15 cellular contexts compared by ENCODE assay signal in genomic region chr16:24776486-24777220, GRCh38. TPM values are rescaled to one million over a fixed set of nuclear protein-coding genes. Genes with fewer than 3 reads are reported as not detected.
DNase-seq lines count a peak whose midpoint lies in the region; ATAC-seq and TF ChIP-seq lines count a peak whose summit lies in the region.
"Had no signal": no experiment of that assay in that cellular context is flagged by ENCODE, and none has a peak within 500 bp of the region (broad histone marks: within the 10 kb centered on the region; RNA-seq: fewer than 3 reads in every experiment).

No MANE protein-coding gene starts in this region.

- H3K27me3 ChIP-seq in IMR-90 (ENCODE audit: control insufficient read depth, insufficient read depth, low read length) (no peaks in the 10 kb centered on the region), heart left ventricle (no peaks in the 10 kb centered on the region)
- H3K27me3 ChIP-seq: hepatocyte had no signal

- H3K27ac ChIP-seq in IMR-90 (ENCODE audit: insufficient read depth, low read length), result peak overlapping the region; percentile 22; the same call in 1 of the 2 replicates
- peak overlapping the region in 11 of 12 donors; percentile 28 to 75 (median 62) for H3K27ac ChIP-seq in heart left ventricle
- H3K27ac ChIP-seq: hepatocyte had no signal

- no peak overlapping the region for H3K4me2 ChIP-seq in IMR-90 (ENCODE audit: low read depth, low read length)
- H3K4me2 ChIP-seq: hepatocyte had no signal

- no peak overlapping the region for H2AFZ ChIP-seq in IMR-90 (replicated peaks; ENCODE audit: low read length, poor library complexity)
- H2AFZ ChIP-seq: hepatocyte had no signal

- H3K36me3 ChIP-seq in IMR-90 (ENCODE audit: control insufficient read depth, insufficient read depth, low read length) (peaks cover 37% of the 10 kb centered on the region), heart left ventricle (peaks cover 0 to 75% (median 60%) of the 10 kb centered on the region in 9 donors)

- H3K27ac Mint-ChIP-seq in brain, result peak overlapping the region in 4 of 5 experiments; percentile 30 to 95 (median 86)
- H3K27ac Mint-ChIP-seq: activated naive CD8-positive, alpha-beta T cell treated with anti-CD3 and anti-CD28 coated beads for 36 hours; natural killer cell had no signal

- no peak for TF ChIP-seq RAD21 in IMR-90 (IDR thresholded peaks at IDR 0.05; ENCODE audit: low read length)

- dilution Hi-C loops in IMR-90 (cut with HindIII; ENCODE audit: low sequenced_read_pairs, unreplicated experiment), result loop anchor here (25.0 kb wide), 1 partner anchor 214 kb away; no protein-coding TSS in a partner anchor

- DNase-seq in IMR-90, result peak; percentile 33
- peak; percentile 33 to 68 (median 63) for DNase-seq in heart left ventricle
- peak; percentile 82 for DNase-seq in skeletal muscle cell (ENCODE audit: low read depth)
- DNase-seq in posterior vena cava (ENCODE audit: low spot score), result no peak
- DNase-seq: activated naive CD8-positive, alpha-beta T cell treated with anti-CD3 and anti-CD28 coated beads for 36 hours; DMS 273 treated with DMSO at 0.1 percent for 48 hours; GOT3; natural killer cell; NCI-H1436; OCI-M1 had no signal

- H2BK15ac ChIP-seq in IMR-90 (ENCODE audit: low read depth, low read length), result no peak overlapping the region

- no peaks in the 10 kb centered on the region for H3K27me3 Mint-ChIP-seq in brain
- H3K27me3 Mint-ChIP-seq: activated naive CD8-positive, alpha-beta T cell treated with anti-CD3 and anti-CD28 coated beads for 36 hours had no signal

- CTCF ChIA-PET in IMR-90 (lab: Yijun Ruan, JAX), result no interaction called here

- no peak overlapping the region for H2BK20ac ChIP-seq in IMR-90 (ENCODE audit: low read depth, low read length)

- TF ChIP-seq POLR2A in IMR-90 (IDR thresholded peaks at IDR 0.05; ENCODE audit: low read depth, low read length) (no peak), heart left ventricle (IDR thresholded peaks at IDR 0.05) (no peak)

- H3K9ac ChIP-seq in IMR-90 (ENCODE audit: low read depth, low read length), result no peak overlapping the region

- H4K91ac ChIP-seq in IMR-90 (ENCODE audit: insufficient read depth, low read depth, low read length), result no peak overlapping the region

- H3K18ac ChIP-seq in IMR-90 (ENCODE audit: low read depth, low read length), result no peak overlapping the region

- BruUV-seq in IMR-90 (replicated peaks; lab: Mats Ljungman, UMichigan), result no TSS peak

- H3K4me1 ChIP-seq in IMR-90 (ENCODE audit: control insufficient read depth, insufficient read depth, low read length) (peaks cover 3% of the 10 kb centered on the region; the same call in 1 of the 2 replicates), heart left ventricle (peaks cover 0 to 60% (median 35%) of the 10 kb centered on the region in 12 donors)

- ATAC-seq in IMR-90 (ENCODE audit: low read depth) (no peak), heart left ventricle (peak; percentile 80 to 87 (median 84)), GM19452 (IDR thresholded peaks at IDR 0.05; ENCODE audit: unreplicated experiment) (no peak), GM21528 (IDR thresholded peaks at IDR 0.05; ENCODE audit: low FRiP score, unreplicated experiment) (no peak), HG03469 (IDR thresholded peaks at IDR 0.05; ENCODE audit: unreplicated experiment) (no peak)
- ATAC-seq: natural killer cell had no signal

- TF ChIP-seq CTCF in IMR-90 (conservative IDR thresholded peaks at IDR 0.05; ENCODE audit: low read depth, low read length) (no peak), brain (conservative IDR thresholded peaks at IDR 0.05) (no peak), heart left ventricle (IDR thresholded peaks at IDR 0.05) (no peak)

- peaks cover 30% of the 10 kb centered on the region for H3K4me1 Mint-ChIP-seq in brain

- WGBS in IMR-90 (ENCODE audit: extremely low coverage in 2 of 2, insufficient read length in 1 of 2), 2 experiments, result 80% methylated on average over 11 of the region's 12 CpGs; no CpG with 5 or more reads in 1 of the 2 experiments
- 51 to 58% (median 55%) methylated on average over 11 to 12 of the region's 12 CpGs for WGBS in heart left ventricle, 4 donors

- intact Hi-C loops in IMR-90 (cut with micrococcal nuclease), result no loop called here
- intact Hi-C loops in heart left ventricle (cut with DNase I), result loop anchor here in 4 of 10 donors (2.0 to 5.0 kb wide), 2 partner anchors 44 to 46 kb away; no protein-coding TSS in a partner anchor
- intact Hi-C loops in posterior vena cava (cut with DNase I), result no loop called here

- H3K56ac ChIP-seq in IMR-90 (ENCODE audit: extremely low read depth, insufficient read depth, low read length), result no peak overlapping the region

- H3K36me3 Mint-ChIP-seq in brain, result peaks cover 81% of the 10 kb centered on the region

- peaks cover 39 to 81% of the 10 kb centered on the region in 2 experiments for H3K79me1 ChIP-seq in IMR-90 (ENCODE audit: low read depth in 1 of 2, low read length in 2 of 2)

- peaks cover 7% of the 10 kb centered on the region; the same call in 1 of the 2 replicates for H3K9me1 ChIP-seq in IMR-90 (ENCODE audit: insufficient read depth, low read length)

- POLR2A ChIA-PET in IMR-90 (lab: Charles Lee; ENCODE audit: unreplicated experiment), result no interaction called here

- no peak overlapping the region for H3K4ac ChIP-seq in IMR-90 (ENCODE audit: low read depth, low read length)

- H4K5ac ChIP-seq in IMR-90 (ENCODE audit: low read depth, low read length), result no peak overlapping the region

- H3K4me3 ChIP-seq in IMR-90 (ENCODE audit: insufficient read depth, low read depth, low read length) (no peak overlapping the region), heart left ventricle (no peak overlapping the region), skeletal muscle cell (ENCODE audit: low read depth, low read length) (no peak overlapping the region)
- H3K4me3 ChIP-seq: hepatocyte had no signal

- no peak overlapping the region for H3K23ac ChIP-seq in IMR-90 (ENCODE audit: low read depth, low read length)

- H3K9me3 Mint-ChIP-seq in brain, result peaks cover 0 to 4% (median 0%) of the 10 kb centered on the region in 5 experiments
- H3K9me3 Mint-ChIP-seq: activated naive CD8-positive, alpha-beta T cell treated with anti-CD3 and anti-CD28 coated beads for 36 hours; natural killer cell had no signal

- H2BK120ac ChIP-seq in IMR-90 (ENCODE audit: low read depth, low read length), result no peak overlapping the region

- H3K9me3 ChIP-seq in IMR-90 (ENCODE audit: control insufficient read depth, insufficient read depth, low read length) (no peaks in the 10 kb centered on the region), heart left ventricle (peaks cover 0 to 6% (median 0%) of the 10 kb centered on the region in 12 donors)

- in situ Hi-C loops in IMR-90 (cut with MboI; ENCODE audit: low sequenced_read_pairs), result no loop called here

- peak overlapping the region in 2 of 5 experiments; percentile 9 to 16 for H3K4me3 Mint-ChIP-seq in brain
- H3K4me3 Mint-ChIP-seq: activated naive CD8-positive, alpha-beta T cell treated with anti-CD3 and anti-CD28 coated beads for 36 hours; natural killer cell had no signal

- H4K20me1 ChIP-seq in IMR-90 (ENCODE audit: insufficient read depth, low read length), result peaks cover 32% of the 10 kb centered on the region

- no peak overlapping the region for H2BK5ac ChIP-seq in IMR-90 (ENCODE audit: low read depth, low read length, poor library complexity, severe bottlenecking)

- no peak overlapping the region for H2AK9ac ChIP-seq in IMR-90 (replicated peaks; ENCODE audit: low read depth, low read length, poor library complexity)

- H4K8ac ChIP-seq in IMR-90 (ENCODE audit: low read depth in 2 of 2, low read length in 2 of 2), result no peak overlapping the region

- H3K14ac ChIP-seq in IMR-90 (replicated peaks; ENCODE audit: low read depth, low read length), result no peak overlapping the region

- no peak overlapping the region for H2AK5ac ChIP-seq in IMR-90 (ENCODE audit: low read depth, low read length)

TF ChIP-seq in IMR-90, 13 proteins besides CTCF, POLR2A, EP300 and RAD21:
- TF ChIP-seq BHLHE40 (IDR thresholded peaks at IDR 0.05; ENCODE audit: low read depth, low read length), result no peak

RNA-seq across cellular contexts. Expression of gene TNRC6A, which starts 47.2 kb away (rescaled TPM):
- total RNA-seq in IMR-90 (2012; rRNA removed), result 32.4 and 36.9 TPM in 2 replicates
- 37.3 and 42.3 TPM in 2 replicates for polyA plus RNA-seq in IMR-90 (2012; rRNA removed)
- polyA plus RNA-seq in IMR-90 (2012; cell fraction: cytosol; rRNA removed), result 15.0 and 15.5 TPM in 2 replicates
- 99.8 and 215 TPM in 2 replicates for polyA plus RNA-seq in IMR-90 (2012; cell fraction: nucleus; rRNA removed; ENCODE audit: low replicate concordance)
- polyA plus RNA-seq in brain (ENCODE audit: insufficient read depth, low read depth, low replicate concordance), result 10.1 TPM
- total RNA-seq in heart left ventricle, result 10 to 100 TPM; 26.4 to 53.1 (median 37.6) TPM
- polyA plus RNA-seq in heart left ventricle, result 10 to 100 TPM; 16.0 to 22.9 TPM
- 10 to 100 TPM; 51.7 to 58.3 TPM for total RNA-seq in posterior vena cava

Comparison
In these comparisons a context has a peak if more than half of its experiments do, and no peak if none do; other contexts are left out.
1. ATAC-seq: peak in heart left ventricle (4 of 4); none in IMR-90 (single experiment), GM19452 (single experiment), GM21528 (single experiment) and HG03469 (single experiment).